In the genomic region with DNA sequence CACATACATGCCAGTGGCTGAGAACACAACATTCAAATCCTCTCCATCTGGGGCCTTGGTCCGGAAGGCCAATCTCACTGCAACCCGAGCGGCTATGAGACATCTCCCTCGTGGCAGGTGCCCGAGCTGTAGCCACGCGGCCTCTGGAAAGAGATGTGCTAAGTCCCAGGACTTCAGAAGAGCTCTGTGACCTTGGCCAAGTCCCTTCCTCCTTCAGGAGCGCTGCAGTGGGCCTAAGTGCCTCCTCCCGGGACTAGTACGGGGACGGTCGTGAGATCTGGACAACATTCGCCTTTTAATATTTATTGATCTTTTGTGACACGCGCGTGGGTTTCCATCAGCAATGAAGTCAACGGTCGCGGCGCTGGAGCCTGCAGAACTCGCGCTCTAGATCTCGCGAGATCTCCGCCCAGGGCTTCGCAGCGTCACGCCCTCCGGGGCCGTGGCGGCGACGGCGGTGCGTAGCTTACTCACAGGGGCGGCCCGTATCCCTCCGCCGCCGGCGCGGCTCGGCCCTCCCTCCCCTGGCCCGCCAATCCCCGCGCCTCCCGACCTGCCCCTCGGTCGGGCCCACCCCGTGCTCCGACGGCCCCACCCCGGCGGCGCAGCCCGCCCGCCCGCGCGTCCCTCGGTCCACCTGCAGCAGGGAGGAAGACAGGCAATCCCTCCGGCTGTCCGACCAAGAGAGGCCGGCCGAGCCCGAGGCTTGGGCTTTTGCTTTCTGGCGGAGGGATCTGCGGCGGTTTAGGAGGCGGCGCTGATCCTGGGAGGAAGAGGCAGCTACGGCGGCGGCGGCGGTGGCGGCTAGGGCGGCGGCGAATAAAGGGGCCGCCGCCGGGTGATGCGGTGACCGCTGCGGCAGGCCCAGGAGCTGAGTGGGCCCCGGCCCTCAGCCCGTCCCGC, we compare ENCODE assay signal across 1 cellular context.
TF ChIP-seq lines count a peak whose summit lies in the region.

A gene (plus strand): TSS at position 588 of the 903 bp plus-strand sequence. CDS start 453 bp downstream, outside the sequence.

TF ChIP-seq in HepG2, 621 proteins besides CTCF, POLR2A, EP300 and RAD21 (continued from another document and continues in another):
- TF ChIP-seq NCOA1 (CRISPR knock-in tag; IDR thresholded peaks at IDR 0.05): no peak
- TF ChIP-seq, protein P1, sequence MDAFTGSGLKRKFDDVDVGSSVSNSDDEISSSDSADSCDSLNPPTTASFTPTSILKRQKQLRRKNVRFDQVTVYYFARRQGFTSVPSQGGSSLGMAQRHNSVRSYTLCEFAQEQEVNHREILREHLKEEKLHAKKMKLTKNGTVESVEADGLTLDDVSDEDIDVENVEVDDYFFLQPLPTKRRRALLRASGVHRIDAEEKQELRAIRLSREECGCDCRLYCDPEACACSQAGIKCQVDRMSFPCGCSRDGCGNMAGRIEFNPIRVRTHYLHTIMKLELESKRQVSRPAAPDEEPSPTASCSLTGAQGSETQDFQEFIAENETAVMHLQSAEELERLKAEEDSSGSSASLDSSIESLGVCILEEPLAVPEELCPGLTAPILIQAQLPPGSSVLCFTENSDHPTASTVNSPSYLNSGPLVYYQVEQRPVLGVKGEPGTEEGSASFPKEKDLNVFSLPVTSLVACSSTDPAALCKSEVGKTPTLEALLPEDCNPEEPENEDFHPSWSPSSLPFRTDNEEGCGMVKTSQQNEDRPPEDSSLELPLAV (CRISPR knock-in tag; conservative IDR thresholded peaks at IDR 0.05; ENCODE audit: low read depth): no peak
- no peak for TF ChIP-seq RARG (CRISPR knock-in tag; IDR thresholded peaks at IDR 0.05; ENCODE audit: low read depth)
- no peak for TF ChIP-seq ZNF230 (CRISPR knock-in tag; IDR thresholded peaks at IDR 0.05)
- no peak; the same call in 1 of the 2 replicates for TF ChIP-seq ETV5 (CRISPR knock-in tag; IDR thresholded peaks at IDR 0.05; ENCODE audit: borderline replicate concordance)
- TF ChIP-seq, protein P2, sequence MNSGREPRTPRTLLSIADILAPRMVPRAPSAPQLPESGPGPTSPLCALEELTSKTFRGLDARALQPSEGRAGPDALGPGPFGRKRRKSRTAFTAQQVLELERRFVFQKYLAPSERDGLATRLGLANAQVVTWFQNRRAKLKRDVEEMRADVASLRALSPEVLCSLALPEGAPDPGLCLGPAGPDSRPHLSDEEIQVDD (CRISPR knock-in tag; IDR thresholded peaks at IDR 0.05; ENCODE audit: borderline replicate concordance): peak; percentile 20; the same call in 1 of the 2 replicates
- TF ChIP-seq ZMYM2 (CRISPR knock-in tag; IDR thresholded peaks at IDR 0.05): no peak
- TF ChIP-seq CHD4 (IDR thresholded peaks at IDR 0.05; ENCODE audit: borderline replicate concordance, low read length): peak; percentile 64; the same call in 1 of the 2 replicates
- TF ChIP-seq, protein P3, sequence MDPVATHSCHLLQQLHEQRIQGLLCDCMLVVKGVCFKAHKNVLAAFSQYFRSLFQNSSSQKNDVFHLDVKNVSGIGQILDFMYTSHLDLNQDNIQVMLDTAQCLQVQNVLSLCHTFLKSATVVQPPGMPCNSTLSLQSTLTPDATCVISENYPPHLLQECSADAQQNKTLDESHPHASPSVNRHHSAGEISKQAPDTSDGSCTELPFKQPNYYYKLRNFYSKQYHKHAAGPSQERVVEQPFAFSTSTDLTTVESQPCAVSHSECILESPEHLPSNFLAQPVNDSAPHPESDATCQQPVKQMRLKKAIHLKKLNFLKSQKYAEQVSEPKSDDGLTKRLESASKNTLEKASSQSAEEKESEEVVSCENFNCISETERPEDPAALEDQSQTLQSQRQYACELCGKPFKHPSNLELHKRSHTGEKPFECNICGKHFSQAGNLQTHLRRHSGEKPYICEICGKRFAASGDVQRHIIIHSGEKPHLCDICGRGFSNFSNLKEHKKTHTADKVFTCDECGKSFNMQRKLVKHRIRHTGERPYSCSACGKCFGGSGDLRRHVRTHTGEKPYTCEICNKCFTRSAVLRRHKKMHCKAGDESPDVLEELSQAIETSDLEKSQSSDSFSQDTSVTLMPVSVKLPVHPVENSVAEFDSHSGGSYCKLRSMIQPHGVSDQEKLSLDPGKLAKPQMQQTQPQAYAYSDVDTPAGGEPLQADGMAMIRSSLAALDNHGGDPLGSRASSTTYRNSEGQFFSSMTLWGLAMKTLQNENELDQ (CRISPR knock-in tag; IDR thresholded peaks at IDR 0.05; ENCODE audit: borderline replicate concordance): no peak
- TF ChIP-seq SP1 (IDR thresholded peaks at IDR 0.05): peak; percentile 69; the same call in 1 of the 2 replicates
- TF ChIP-seq SP1 (CRISPR knock-in tag; IDR thresholded peaks at IDR 0.05): peak; percentile 85
- no peak for TF ChIP-seq ZNF34 (CRISPR knock-in tag; IDR thresholded peaks at IDR 0.05; ENCODE audit: borderline replicate concordance)
- TF ChIP-seq PPARG (CRISPR knock-in tag; conservative IDR thresholded peaks at IDR 0.05): 0 out of 2 replicates have a peak, but pooled peaks have one; percentile 11
- 0 out of 2 replicates have a peak, but pooled peaks have one; percentile 41 for TF ChIP-seq TOE1 (CRISPR knock-in tag; IDR thresholded peaks at IDR 0.05)
- no peak for TF ChIP-seq SRF (IDR thresholded peaks at IDR 0.05; ENCODE audit: low read depth, low read length)
- TF ChIP-seq ZNF7 (CRISPR knock-in tag; IDR thresholded peaks at IDR 0.05): no peak
- TF ChIP-seq ESRRA (CRISPR knock-in tag; IDR thresholded peaks at IDR 0.05; ENCODE audit: low read depth): peak; percentile 68; the same call in 1 of the 2 replicates
- TF ChIP-seq, protein P4, sequence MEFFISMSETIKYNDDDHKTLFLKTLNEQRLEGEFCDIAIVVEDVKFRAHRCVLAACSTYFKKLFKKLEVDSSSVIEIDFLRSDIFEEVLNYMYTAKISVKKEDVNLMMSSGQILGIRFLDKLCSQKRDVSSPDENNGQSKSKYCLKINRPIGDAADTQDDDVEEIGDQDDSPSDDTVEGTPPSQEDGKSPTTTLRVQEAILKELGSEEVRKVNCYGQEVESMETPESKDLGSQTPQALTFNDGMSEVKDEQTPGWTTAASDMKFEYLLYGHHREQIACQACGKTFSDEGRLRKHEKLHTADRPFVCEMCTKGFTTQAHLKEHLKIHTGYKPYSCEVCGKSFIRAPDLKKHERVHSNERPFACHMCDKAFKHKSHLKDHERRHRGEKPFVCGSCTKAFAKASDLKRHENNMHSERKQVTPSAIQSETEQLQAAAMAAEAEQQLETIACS (CRISPR knock-in tag; IDR thresholded peaks at IDR 0.05): peak; percentile 17; the same call in 1 of the 2 replicates
- TF ChIP-seq SRSF4 (IDR thresholded peaks at IDR 0.05; ENCODE audit: low read depth, low read length, poor library complexity, severe bottlenecking): no peak
- TF ChIP-seq, protein P5, sequence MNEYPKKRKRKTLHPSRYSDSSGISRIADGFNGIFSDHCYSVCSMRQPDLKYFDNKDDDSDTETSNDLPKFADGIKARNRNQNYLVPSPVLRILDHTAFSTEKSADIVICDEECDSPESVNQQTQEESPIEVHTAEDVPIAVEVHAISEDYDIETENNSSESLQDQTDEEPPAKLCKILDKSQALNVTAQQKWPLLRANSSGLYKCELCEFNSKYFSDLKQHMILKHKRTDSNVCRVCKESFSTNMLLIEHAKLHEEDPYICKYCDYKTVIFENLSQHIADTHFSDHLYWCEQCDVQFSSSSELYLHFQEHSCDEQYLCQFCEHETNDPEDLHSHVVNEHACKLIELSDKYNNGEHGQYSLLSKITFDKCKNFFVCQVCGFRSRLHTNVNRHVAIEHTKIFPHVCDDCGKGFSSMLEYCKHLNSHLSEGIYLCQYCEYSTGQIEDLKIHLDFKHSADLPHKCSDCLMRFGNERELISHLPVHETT (CRISPR knock-in tag; conservative IDR thresholded peaks at IDR 0.05): peak; percentile 92
- no peak for TF ChIP-seq ZFP82 (CRISPR knock-in tag; IDR thresholded peaks at IDR 0.05; ENCODE audit: borderline replicate concordance)
- TF ChIP-seq, protein P6, sequence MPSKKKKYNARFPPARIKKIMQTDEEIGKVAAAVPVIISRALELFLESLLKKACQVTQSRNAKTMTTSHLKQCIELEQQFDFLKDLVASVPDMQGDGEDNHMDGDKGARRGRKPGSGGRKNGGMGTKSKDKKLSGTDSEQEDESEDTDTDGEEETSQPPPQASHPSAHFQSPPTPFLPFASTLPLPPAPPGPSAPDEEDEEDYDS (CRISPR knock-in tag; IDR thresholded peaks at IDR 0.05): peak; percentile 13; the same call in 1 of the 2 replicates
- TF ChIP-seq ZNF614 (CRISPR knock-in tag; IDR thresholded peaks at IDR 0.05; ENCODE audit: borderline replicate concordance): peak; percentile 40; the same call in 1 of the 2 replicates
- TF ChIP-seq ZNF431 (CRISPR knock-in tag; IDR thresholded peaks at IDR 0.05; ENCODE audit: borderline replicate concordance, low read depth): peak; percentile 51; the same call in 1 of the 2 replicates
- peak; percentile 78 for TF ChIP-seq ZNF772 (CRISPR knock-in tag; IDR thresholded peaks at IDR 0.05)
- TF ChIP-seq, protein P7, sequence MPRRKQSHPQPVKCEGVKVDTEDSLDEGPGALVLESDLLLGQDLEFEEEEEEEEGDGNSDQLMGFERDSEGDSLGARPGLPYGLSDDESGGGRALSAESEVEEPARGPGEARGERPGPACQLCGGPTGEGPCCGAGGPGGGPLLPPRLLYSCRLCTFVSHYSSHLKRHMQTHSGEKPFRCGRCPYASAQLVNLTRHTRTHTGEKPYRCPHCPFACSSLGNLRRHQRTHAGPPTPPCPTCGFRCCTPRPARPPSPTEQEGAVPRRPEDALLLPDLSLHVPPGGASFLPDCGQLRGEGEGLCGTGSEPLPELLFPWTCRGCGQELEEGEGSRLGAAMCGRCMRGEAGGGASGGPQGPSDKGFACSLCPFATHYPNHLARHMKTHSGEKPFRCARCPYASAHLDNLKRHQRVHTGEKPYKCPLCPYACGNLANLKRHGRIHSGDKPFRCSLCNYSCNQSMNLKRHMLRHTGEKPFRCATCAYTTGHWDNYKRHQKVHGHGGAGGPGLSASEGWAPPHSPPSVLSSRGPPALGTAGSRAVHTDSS (CRISPR knock-in tag; conservative IDR thresholded peaks at IDR 0.05): no peak
- peak; percentile 72 for TF ChIP-seq TBX2 (CRISPR knock-in tag; IDR thresholded peaks at IDR 0.05; ENCODE audit: borderline replicate concordance)
- no peak; the same call in 1 of the 2 replicates for TF ChIP-seq CREM (IDR thresholded peaks at IDR 0.05)
- no peak for TF ChIP-seq CREM (CRISPR knock-in tag; IDR thresholded peaks at IDR 0.05)
- peak; percentile 32; the same call in 1 of the 2 replicates for TF ChIP-seq ZNF672 (CRISPR knock-in tag; IDR thresholded peaks at IDR 0.05)
- peak; percentile 80 for TF ChIP-seq SMAD3 (CRISPR knock-in tag; IDR thresholded peaks at IDR 0.05)
- TF ChIP-seq TBX3 (IDR thresholded peaks at IDR 0.05; ENCODE audit: borderline replicate concordance): no peak
- TF ChIP-seq ZNF572 (CRISPR knock-in tag; IDR thresholded peaks at IDR 0.05): peak; percentile 63; the same call in 1 of the 2 replicates
- TF ChIP-seq, protein P8, sequence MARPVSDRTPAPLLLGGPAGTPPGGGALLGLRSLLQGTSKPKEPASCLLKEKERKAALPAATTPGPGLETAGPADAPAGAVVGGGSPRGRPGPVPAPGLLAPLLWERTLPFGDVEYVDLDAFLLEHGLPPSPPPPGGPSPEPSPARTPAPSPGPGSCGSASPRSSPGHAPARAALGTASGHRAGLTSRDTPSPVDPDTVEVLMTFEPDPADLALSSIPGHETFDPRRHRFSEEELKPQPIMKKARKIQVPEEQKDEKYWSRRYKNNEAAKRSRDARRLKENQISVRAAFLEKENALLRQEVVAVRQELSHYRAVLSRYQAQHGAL (CRISPR knock-in tag; IDR thresholded peaks at IDR 0.05; ENCODE audit: not compliant biosample characterization): no peak
- TF ChIP-seq, protein P9, sequence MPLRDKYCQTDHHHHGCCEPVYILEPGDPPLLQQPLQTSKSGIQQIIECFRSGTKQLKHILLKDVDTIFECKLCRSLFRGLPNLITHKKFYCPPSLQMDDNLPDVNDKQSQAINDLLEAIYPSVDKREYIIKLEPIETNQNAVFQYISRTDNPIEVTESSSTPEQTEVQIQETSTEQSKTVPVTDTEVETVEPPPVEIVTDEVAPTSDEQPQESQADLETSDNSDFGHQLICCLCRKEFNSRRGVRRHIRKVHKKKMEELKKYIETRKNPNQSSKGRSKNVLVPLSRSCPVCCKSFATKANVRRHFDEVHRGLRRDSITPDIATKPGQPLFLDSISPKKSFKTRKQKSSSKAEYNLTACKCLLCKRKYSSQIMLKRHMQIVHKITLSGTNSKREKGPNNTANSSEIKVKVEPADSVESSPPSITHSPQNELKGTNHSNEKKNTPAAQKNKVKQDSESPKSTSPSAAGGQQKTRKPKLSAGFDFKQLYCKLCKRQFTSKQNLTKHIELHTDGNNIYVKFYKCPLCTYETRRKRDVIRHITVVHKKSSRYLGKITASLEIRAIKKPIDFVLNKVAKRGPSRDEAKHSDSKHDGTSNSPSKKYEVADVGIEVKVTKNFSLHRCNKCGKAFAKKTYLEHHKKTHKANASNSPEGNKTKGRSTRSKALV (CRISPR knock-in tag; IDR thresholded peaks at IDR 0.05): 0 out of 2 replicates have a peak, but pooled peaks have one; percentile 23
- peak; percentile 81 for TF ChIP-seq ZC3H13 (CRISPR knock-in tag; IDR thresholded peaks at IDR 0.05)
- TF ChIP-seq, protein P10, sequence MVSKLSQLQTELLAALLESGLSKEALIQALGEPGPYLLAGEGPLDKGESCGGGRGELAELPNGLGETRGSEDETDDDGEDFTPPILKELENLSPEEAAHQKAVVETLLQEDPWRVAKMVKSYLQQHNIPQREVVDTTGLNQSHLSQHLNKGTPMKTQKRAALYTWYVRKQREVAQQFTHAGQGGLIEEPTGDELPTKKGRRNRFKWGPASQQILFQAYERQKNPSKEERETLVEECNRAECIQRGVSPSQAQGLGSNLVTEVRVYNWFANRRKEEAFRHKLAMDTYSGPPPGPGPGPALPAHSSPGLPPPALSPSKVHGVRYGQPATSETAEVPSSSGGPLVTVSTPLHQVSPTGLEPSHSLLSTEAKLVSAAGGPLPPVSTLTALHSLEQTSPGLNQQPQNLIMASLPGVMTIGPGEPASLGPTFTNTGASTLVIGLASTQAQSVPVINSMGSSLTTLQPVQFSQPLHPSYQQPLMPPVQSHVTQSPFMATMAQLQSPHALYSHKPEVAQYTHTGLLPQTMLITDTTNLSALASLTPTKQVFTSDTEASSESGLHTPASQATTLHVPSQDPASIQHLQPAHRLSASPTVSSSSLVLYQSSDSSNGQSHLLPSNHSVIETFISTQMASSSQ (IDR thresholded peaks at IDR 0.05; ENCODE audit: low read depth): no peak
- TF ChIP-seq, protein P10 (CRISPR knock-in tag; IDR thresholded peaks at IDR 0.05; ENCODE audit: borderline replicate concordance): peak; percentile 53; the same call in 1 of the 2 replicates
- TF ChIP-seq ARID2 (CRISPR knock-in tag; IDR thresholded peaks at IDR 0.05; ENCODE audit: borderline replicate concordance): no peak
